Comparison of ENCODE assay signal across 9 cellular contexts in genomic region chr6:12288844-12289654, GRCh38. TPM values are rescaled to one million over a fixed set of nuclear protein-coding genes. Genes with fewer than 3 reads are reported as not detected.
A peak's percentile ranks its signal among the peaks of the same experiment; 100 is the strongest.
DNase-seq lines count a peak whose midpoint lies in the region; ATAC-seq, FAIRE-seq and TF ChIP-seq lines count a peak whose summit lies in the region.
"Had no signal": no experiment of that assay in that cellular context is flagged by ENCODE, and none has a peak within 500 bp of the region (broad histone marks: within the 10 kb centered on the region; RNA-seq: fewer than 3 reads in every experiment).

No MANE protein-coding gene starts in this region.

- TF ChIP-seq POLR2A in gastrocnemius medialis (IDR thresholded peaks at IDR 0.05) = no peak

- TF ChIP-seq CTCF in ascending aorta (IDR thresholded peaks at IDR 0.05) (peak; percentile 69 to 79 (median 77)), gastrocnemius medialis (IDR thresholded peaks at IDR 0.05 in 4 of 5, conservative IDR thresholded peaks at IDR 0.05 in 1 of 5) (peak; percentile 15 to 67 (median 38))

- ATAC-seq in gastrocnemius medialis (peak; percentile 31 to 32), HG03025 (IDR thresholded peaks at IDR 0.05; ENCODE audit: low FRiP score, unreplicated experiment) (no peak)

- in situ Hi-C loops in gastrocnemius medialis (cut with MboI; ENCODE audit: low sequenced_read_pairs in 4 of 4) = no loop called here

- H3K36me3 ChIP-seq in ascending aorta (no peaks in the 10 kb centered on the region), iPS DF 6.9 (ENCODE audit: control insufficient read depth, insufficient read depth, low read length) (no peaks in the 10 kb centered on the region), gastrocnemius medialis (no peaks in the 10 kb centered on the region)

- H3K4me1 ChIP-seq in ascending aorta (peaks cover 4 to 18% of the 10 kb centered on the region in 2 donors), iPS DF 6.9 (ENCODE audit: control insufficient read depth, insufficient read depth, low read length) (no peaks in the 10 kb centered on the region; the same call in 1 of the 2 replicates), gastrocnemius medialis (peaks cover 3 to 7% of the 10 kb centered on the region in 2 donors)

- no peak for FAIRE-seq in HTR-8/SVneo (lab: Jason Lieb, UNC)
- FAIRE-seq: endometrium had no signal

- no peaks in the 10 kb centered on the region for H3K9me3 ChIP-seq in ascending aorta
- no peaks in the 10 kb centered on the region for H3K9me3 ChIP-seq in iPS DF 6.9 (ENCODE audit: control insufficient read depth, insufficient read depth, low read length)
- no peaks in the 10 kb centered on the region for H3K9me3 ChIP-seq in gastrocnemius medialis

- intact Hi-C loops in ascending aorta (cut with DNase I) = loop anchor here (5.0 kb wide), 1 partner anchor 632 kb away; no protein-coding TSS in a partner anchor
- intact Hi-C loops in gastrocnemius medialis (cut with DNase I; ENCODE audit: low total_unique reads) = loop anchor here (10.0 kb wide), 2 partner anchors 334 to 634 kb away; no protein-coding TSS in a partner anchor

- DNase-seq in GDM1 (lab: John Stamatoyannopoulos, UW) (peak; percentile 17), HTR-8/SVneo (ENCODE audit: insufficient read length, low spot score) (peak; percentile 67), SKM-1 treated with dmso at 0.1 percent for 144 hours (lab: John Stamatoyannopoulos, UW; ENCODE audit: unreplicated experiment) (peak; percentile 75), ascending aorta (ENCODE audit: low spot score in 2 of 2) (peak in 1 of 2 donors; percentile 73), iPS DF 6.9 (ENCODE audit: low read depth, low spot score) (no peak), gastrocnemius medialis (no peak), cortex of kidney (lab: John Stamatoyannopoulos, UW) (no peak)

- peak overlapping the region; percentile 19 to 65 for H3K27ac ChIP-seq in ascending aorta
- no peak overlapping the region for H3K27ac ChIP-seq in iPS DF 6.9 (ENCODE audit: low read length)
- peak overlapping the region in 3 of 4 donors; percentile 55 to 73 (median 57) for H3K27ac ChIP-seq in gastrocnemius medialis

- WGBS in iPS DF 6.9 (ENCODE audit: insufficient coverage, insufficient read length) = no CpG with 5 or more reads among the region's 10 CpGs

- H3K4me3 ChIP-seq in ascending aorta (peak overlapping the region; percentile 48 to 69), iPS DF 6.9 (ENCODE audit: low read length) (peak overlapping the region; percentile 15; the same call in 1 of the 2 replicates), gastrocnemius medialis (peak overlapping the region; percentile 46 to 61 (median 56))

- H3K27me3 ChIP-seq in ascending aorta = no peaks in the 10 kb centered on the region
- no peaks in the 10 kb centered on the region for H3K27me3 ChIP-seq in iPS DF 6.9 (ENCODE audit: control insufficient read depth, insufficient read depth, low read length)
- peaks cover 7 to 14% (median 12%) of the 10 kb centered on the region in 3 donors for H3K27me3 ChIP-seq in gastrocnemius medialis

RNA-seq across cellular contexts. Expression of gene EDN1, which starts 1.1 kb away (rescaled TPM):
- total RNA-seq in ascending aorta (27.8 TPM), gastrocnemius medialis (10 to 100 TPM in 1 of 4 donors, 1 to 10 TPM in 3; 7.4 to 12.0 (median 9.3) TPM)

Comparison
In these comparisons a context has a peak if more than half of its experiments do, and no peak if none do; other contexts are left out.
1. DNase-seq: peak in GDM1 (single experiment), HTR-8/SVneo (single experiment) and SKM-1 treated with dmso at 0.1 percent for 144 hours (single experiment); none in iPS DF 6.9 (single experiment), gastrocnemius medialis (0 of 2) and cortex of kidney (single experiment).
2. Peak in every context shown above with its lines, with median percentiles within 50 percentile points of each other: H3K4me3 ChIP-seq.